Comparison of ENCODE assay signal across 20 cellular contexts in genomic region chr7:50676079-50676478, GRCh38.
DNase-seq lines count a peak whose midpoint lies in the region; TF ChIP-seq lines count a peak whose summit lies in the region.
"Had no signal": no experiment of that assay in that cellular context is flagged by ENCODE, and none has a peak within 500 bp of the region (broad histone marks: within the 10 kb centered on the region; RNA-seq: fewer than 3 reads in every experiment).

No MANE protein-coding gene starts in this region.

- no peaks in the 10 kb centered on the region for H3K9me3 Mint-ChIP-seq in neural crest cell
- H3K9me3 Mint-ChIP-seq: CD4-positive, CD25-positive, alpha-beta regulatory T cell had no signal

- H3K27ac ChIP-seq in right atrium auricular region: peak overlapping the region; percentile 25 to 54
- H3K27ac ChIP-seq in cingulate gyrus (ENCODE audit: low read depth, low read length): peak overlapping the region; percentile 88
- peak overlapping the region; percentile 91 for H3K27ac ChIP-seq in temporal lobe (ENCODE audit: low read depth, low read length)
- no peak overlapping the region for H3K27ac ChIP-seq in tibial artery
- H3K27ac ChIP-seq: RWPE1 had no signal

- peaks cover 9% of the 10 kb centered on the region for H3K36me3 Mint-ChIP-seq in neural crest cell (ENCODE audit: low read depth)
- H3K36me3 Mint-ChIP-seq: CD4-positive, CD25-positive, alpha-beta regulatory T cell had no signal

- H3K27me3 Mint-ChIP-seq in neural crest cell (ENCODE audit: low read depth): no peaks in the 10 kb centered on the region

- TF ChIP-seq CTCF in right atrium auricular region (IDR thresholded peaks at IDR 0.05): no peak
- no peak for TF ChIP-seq CTCF in neural crest cell (conservative IDR thresholded peaks at IDR 0.05)
- no peak for TF ChIP-seq CTCF in tibial artery (IDR thresholded peaks at IDR 0.05)

- H3K27me3 ChIP-seq in right atrium auricular region (no peaks in the 10 kb centered on the region), tibial artery (no peaks in the 10 kb centered on the region)

- H3K27ac Mint-ChIP-seq in neural crest cell (ENCODE audit: unreplicated experiment): peak overlapping the region; percentile 81
- H3K27ac Mint-ChIP-seq: HFFc6 had no signal

- peaks cover 67% of the 10 kb centered on the region for H3K4me1 Mint-ChIP-seq in neural crest cell

- intact Hi-C loops in cardiac septum (cut with DNase I): loop anchor here (5.0 kb wide), 1 partner anchor 209 kb away; no protein-coding TSS in a partner anchor
- intact Hi-C loops in tibial artery (cut with DNase I; ENCODE audit: low total_unique reads): loop anchor here (5.0 to 10.0 kb wide), 2 partner anchors 61 to 209 kb away; no protein-coding TSS in a partner anchor

- H3K4me3 Mint-ChIP-seq in neural crest cell: no peak overlapping the region
- H3K4me3 Mint-ChIP-seq: HFFc6 had no signal

- H3K9me3 ChIP-seq in right atrium auricular region: no peaks in the 10 kb centered on the region
- H3K9me3 ChIP-seq in tibial artery: no peaks in the 10 kb centered on the region

- DNase-seq in right atrium auricular region (ENCODE audit: low spot score) (no peak), cardiac septum (ENCODE audit: low spot score) (no peak), neural crest cell (ENCODE audit: low read depth, low spot score) (no peak), DMS 273 treated with DMSO at 0.1 percent for 48 hours (lab: John Stamatoyannopoulos, UW) (no peak), tibial artery (no peak), NCI-H1694 treated with DMSO at 0.1 percent for 48 hours (lab: John Stamatoyannopoulos, UW) (no peak)
- DNase-seq: Calu3; CD4-positive, CD25-positive, alpha-beta regulatory T cell; DMS79 treated with DMSO at 0.1 percent for 48 hours; GOT3; HFFc6; NCI-H146; NCI-H226; NCI-H526 treated with DMSO at 0.1 percent for 48 hours; NK-92 treated with Interleukin-12 subunit alpha and Interleukin-12 subunit beta, amount 100 ng/mL, for 24 hours; OCI-M1 had no signal

- H3K36me3 ChIP-seq in right atrium auricular region: peaks cover 11% of the 10 kb centered on the region
- H3K36me3 ChIP-seq in tibial artery: peaks cover 0 to 31% (median 15%) of the 10 kb centered on the region in 3 donors

- H3K4me1 ChIP-seq in right atrium auricular region (peaks cover 0 to 55% of the 10 kb centered on the region in 2 donors), tibial artery (peaks cover 0 to 42% (median 32%) of the 10 kb centered on the region in 4 donors)

- no peak overlapping the region for H3K4me3 ChIP-seq in right atrium auricular region
- H3K4me3 ChIP-seq in tibial artery: no peak overlapping the region
- H3K4me3 ChIP-seq: K562 had no signal

Comparison
In these comparisons a context has a peak if more than half of its experiments do, and no peak if none do; other contexts are left out.
1. H3K27ac ChIP-seq: peak in right atrium auricular region (2 of 2), cingulate gyrus (single experiment) and temporal lobe (single experiment); none in tibial artery (0 of 2).